In genomic region chr11:100777118-100777517, GRCh38 we compare ENCODE assay signal across 14 cellular contexts.
DNase-seq lines count a peak whose midpoint lies in the region; ATAC-seq and TF ChIP-seq lines count a peak whose summit lies in the region.
"Had no signal": no experiment of that assay in that cellular context is flagged by ENCODE, and none has a peak within 500 bp of the region (broad histone marks: within the 10 kb centered on the region; RNA-seq: fewer than 3 reads in every experiment).

No MANE protein-coding gene starts in this region.

- H3K4me3 ChIP-seq in RWPE2 (ENCODE audit: severe bottlenecking) (no peak overlapping the region), thymus (ENCODE audit: low read length) (no peak overlapping the region)
- H3K4me3 ChIP-seq: neural progenitor cell, SJCRH30 had no signal

- TF ChIP-seq CTCF in RWPE2 (IDR thresholded peaks at IDR 0.05; ENCODE audit: poor library complexity, severe bottlenecking): no peak

- H3K36me3 Mint-ChIP-seq in stimulated activated naive B cell treated with anti-CD40 and anti-IgM and Interleukin-4, amounts not matched to agents 10 μg/mL and 1 μg/mL and 100 μg/mL, for 72 hours: peaks cover 11 to 15% of the 10 kb centered on the region in 2 donors
- H3K36me3 Mint-ChIP-seq: CD8-positive, alpha-beta memory T cell; neural progenitor cell had no signal

- H3K9me3 ChIP-seq in RWPE2 (ENCODE audit: severe bottlenecking) (no peaks in the 10 kb centered on the region), thymus (ENCODE audit: control insufficient read depth) (no peaks in the 10 kb centered on the region)
- H3K9me3 ChIP-seq: SJCRH30 had no signal

- H3K27ac ChIP-seq in RWPE2 (ENCODE audit: poor library complexity, severe bottlenecking) (peak overlapping the region; percentile 57), thymus (ENCODE audit: low read depth) (peak overlapping the region; percentile 31)
- H3K27ac ChIP-seq: neural progenitor cell had no signal

- no peaks in the 10 kb centered on the region for H3K36me3 ChIP-seq in RWPE2 (ENCODE audit: low read depth)
- H3K36me3 ChIP-seq in thymus (ENCODE audit: control insufficient read depth, insufficient read depth): no peaks in the 10 kb centered on the region
- H3K36me3 ChIP-seq: brain microvascular endothelial cell, neural progenitor cell, SJCRH30 had no signal

- peaks cover 0 to 1% of the 10 kb centered on the region in 2 donors for H3K4me1 Mint-ChIP-seq in stimulated activated naive B cell treated with anti-CD40 and anti-IgM and Interleukin-4, amounts not matched to agents 10 μg/mL and 1 μg/mL and 100 μg/mL, for 72 hours
- H3K4me1 Mint-ChIP-seq: CD8-positive, alpha-beta memory T cell had no signal

- ATAC-seq in RWPE2 (ENCODE audit: low read depth) (peak; percentile 88), HG03097 (IDR thresholded peaks at IDR 0.05; ENCODE audit: low FRiP score, unreplicated experiment) (no peak), GM21825 (IDR thresholded peaks at IDR 0.05; ENCODE audit: unreplicated experiment) (no peak)
- no peak for ATAC-seq in stimulated activated naive B cell treated with anti-CD40 and anti-IgM and Interleukin-4, amounts not matched to agents 10 μg/mL and 1 μg/mL and 100 μg/mL, for 72 hours (replicated peaks)

- no peak overlapping the region for H3K27ac Mint-ChIP-seq in stimulated activated naive B cell treated with anti-CD40 and anti-IgM and Interleukin-4, amounts not matched to agents 10 μg/mL and 1 μg/mL and 100 μg/mL, for 72 hours
- H3K27ac Mint-ChIP-seq: neural progenitor cell had no signal

- no peak overlapping the region for H3K4me3 Mint-ChIP-seq in stimulated activated naive B cell treated with anti-CD40 and anti-IgM and Interleukin-4, amounts not matched to agents 10 μg/mL and 1 μg/mL and 100 μg/mL, for 72 hours
- H3K4me3 Mint-ChIP-seq: CD8-positive, alpha-beta memory T cell; neural progenitor cell had no signal

- no peaks in the 10 kb centered on the region for H3K27me3 ChIP-seq in RWPE2 (ENCODE audit: insufficient read depth, poor library complexity, severe bottlenecking)
- H3K27me3 ChIP-seq in thymus (ENCODE audit: control insufficient read depth, insufficient read depth): no peaks in the 10 kb centered on the region
- H3K27me3 ChIP-seq: brain microvascular endothelial cell, neural progenitor cell, SJCRH30 had no signal

- WGBS in thymus: 97% methylated on average over 1 of the region's 1 CpG

- DNase-seq in HK-2 (ENCODE audit: unreplicated experiment) (peak; percentile 14), RWPE2 (ENCODE audit: low spot score) (no peak), kidney tubule cell (ENCODE audit: low spot score) (peak; percentile 93), NCI-H82 treated with DMSO at 0.1 percent for 48 hours (lab: John Stamatoyannopoulos, UW; ENCODE audit: unreplicated experiment) (no peak)
- no peak for DNase-seq in stimulated activated naive B cell treated with anti-CD40 and anti-IgM and Interleukin-4, amounts not matched to agents 10 μg/mL and 1 μg/mL and 100 μg/mL, for 72 hours
- DNase-seq: activated gamma-delta T cell; brain microvascular endothelial cell; CD8-positive, alpha-beta memory T cell; NCI-H524 treated with DMSO at 0.1 percent for 48 hours had no signal

- H3K4me1 ChIP-seq in RWPE2 (ENCODE audit: insufficient read depth, poor library complexity, severe bottlenecking) (peaks cover 13% of the 10 kb centered on the region), thymus (ENCODE audit: control insufficient read depth, insufficient read depth, low read length) (no peaks in the 10 kb centered on the region)

- no peaks in the 10 kb centered on the region for H3K27me3 Mint-ChIP-seq in stimulated activated naive B cell treated with anti-CD40 and anti-IgM and Interleukin-4, amounts not matched to agents 10 μg/mL and 1 μg/mL and 100 μg/mL, for 72 hours
- H3K27me3 Mint-ChIP-seq: CD8-positive, alpha-beta memory T cell had no signal

- H3K9me3 Mint-ChIP-seq in stimulated activated naive B cell treated with anti-CD40 and anti-IgM and Interleukin-4, amounts not matched to agents 10 μg/mL and 1 μg/mL and 100 μg/mL, for 72 hours: no peaks in the 10 kb centered on the region

Comparison
In these comparisons a context has a peak if more than half of its experiments do, and no peak if none do; other contexts are left out.
1. DNase-seq: peak in HK-2 (single experiment) and kidney tubule cell (single experiment); none in RWPE2 (single experiment), NCI-H82 treated with DMSO at 0.1 percent for 48 hours (single experiment) and stimulated activated naive B cell treated with anti-CD40 and anti-IgM and Interleukin-4, amounts not matched to agents 10 μg/mL and 1 μg/mL and 100 μg/mL, for 72 hours (single experiment).